Comparison of ENCODE assay signal across 9 cellular contexts in the genomic region with DNA sequence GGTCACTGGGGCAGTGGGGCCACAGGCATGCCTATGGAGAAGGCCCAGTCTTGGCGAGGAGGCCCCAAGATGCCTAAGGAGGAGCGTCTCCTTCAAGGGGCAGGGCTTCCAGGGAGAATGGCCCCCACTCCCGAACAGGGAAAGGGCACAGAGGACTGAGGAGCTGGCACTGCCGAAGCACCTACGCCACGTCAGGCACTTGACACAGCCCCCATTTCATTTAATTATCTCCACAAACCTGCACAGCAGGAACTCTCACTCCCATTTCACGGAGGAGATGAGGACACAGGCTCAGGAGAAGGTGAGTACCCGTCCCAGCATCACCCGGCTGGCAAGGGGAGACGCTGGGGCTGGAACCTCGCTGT. TPM values are rescaled to one million over a fixed set of nuclear protein-coding genes. Genes with fewer than 3 reads are reported as not detected.
DNase-seq lines count a peak whose midpoint lies in the region; ATAC-seq, FAIRE-seq and TF ChIP-seq lines count a peak whose summit lies in the region.
"Had no signal": no experiment of that assay in that cellular context is flagged by ENCODE, and none has a peak within 500 bp of the region (broad histone marks: within the 10 kb centered on the region; RNA-seq: fewer than 3 reads in every experiment).

No MANE protein-coding gene starts in this region.

- intact Hi-C loops in thyroid gland (cut with DNase I): no loop called here

- no peaks in the 10 kb centered on the region for H3K36me3 ChIP-seq in brain microvascular endothelial cell (replicated peaks)
- no peaks in the 10 kb centered on the region for H3K36me3 ChIP-seq in mesodermal cell (ENCODE audit: control insufficient read depth, insufficient read depth, low read length)
- H3K36me3 ChIP-seq in thyroid gland: no peaks in the 10 kb centered on the region

- H3K4me3 ChIP-seq in brain microvascular endothelial cell (ENCODE audit: low read depth, low read length) (peak overlapping the region; percentile 56), mesodermal cell (ENCODE audit: extremely low read depth, insufficient read depth, low read length, poor library complexity, severe bottlenecking) (peak overlapping the region; percentile 39), thyroid gland (replicated peaks in 1 of 3) (peak overlapping the region in 1 of 3 donors; percentile 46)

- H3K9me3 ChIP-seq in mesodermal cell (ENCODE audit: control insufficient read depth, low read length): no peaks in the 10 kb centered on the region
- no peaks in the 10 kb centered on the region for H3K9me3 ChIP-seq in thyroid gland

- peaks cover 16% of the 10 kb centered on the region for H3K4me1 Mint-ChIP-seq in stimulated activated naive CD8-positive, alpha-beta T cell treated with anti-CD3 and anti-CD28 coated beads, Interleukin-15, Interleukin-2, amounts not matched to agents 100 ng/mL and 50 ng/mL, for 24 hours (ENCODE audit: low read depth)

- DNase-seq in stimulated activated naive CD8-positive, alpha-beta T cell treated with anti-CD3 and anti-CD28 coated beads, Interleukin-15, Interleukin-2, amounts not matched to agents 100 U/mL and 50 U/mL, for 24 hours: no peak
- DNase-seq in brain microvascular endothelial cell (no peak), NCI-H1930 (lab: John Stamatoyannopoulos, UW) (no peak), thyroid gland (no peak), GM19239 (ENCODE audit: insufficient read length, low spot score) (no peak)

- H3K4me3 Mint-ChIP-seq in stimulated activated naive CD8-positive, alpha-beta T cell treated with anti-CD3 and anti-CD28 coated beads, Interleukin-15, Interleukin-2, amounts not matched to agents 100 ng/mL and 50 ng/mL, for 24 hours: peak overlapping the region; percentile 35

- no peaks in the 10 kb centered on the region for H3K9me3 Mint-ChIP-seq in stimulated activated naive CD8-positive, alpha-beta T cell treated with anti-CD3 and anti-CD28 coated beads, Interleukin-15, Interleukin-2, amounts not matched to agents 100 ng/mL and 50 ng/mL, for 24 hours

- H3K27me3 Mint-ChIP-seq in stimulated activated naive CD8-positive, alpha-beta T cell treated with anti-CD3 and anti-CD28 coated beads, Interleukin-15, Interleukin-2, amounts not matched to agents 100 ng/mL and 50 ng/mL, for 24 hours: peaks cover 26% of the 10 kb centered on the region

- H3K27ac ChIP-seq in brain microvascular endothelial cell (no peak overlapping the region), mesodermal cell (ENCODE audit: low read depth, low read length, severe bottlenecking) (no peak overlapping the region), thyroid gland (no peak overlapping the region)

- peaks cover 27% of the 10 kb centered on the region for H3K4me1 ChIP-seq in mesodermal cell (ENCODE audit: control insufficient read depth, insufficient read depth, low read length, poor library complexity, severe bottlenecking)
- peaks cover 9 to 23% of the 10 kb centered on the region in 2 donors for H3K4me1 ChIP-seq in thyroid gland

- no peak for TF ChIP-seq CTCF in brain microvascular endothelial cell (IDR thresholded peaks at IDR 0.05; ENCODE audit: low read depth, low read length, missing control alignments)
- no peak for TF ChIP-seq CTCF in thyroid gland (IDR thresholded peaks at IDR 0.05)

- no peak for FAIRE-seq in GM19239 (lab: Jason Lieb, UNC)

- no peak overlapping the region for H3K27ac Mint-ChIP-seq in stimulated activated naive CD8-positive, alpha-beta T cell treated with anti-CD3 and anti-CD28 coated beads, Interleukin-15, Interleukin-2, amounts not matched to agents 100 ng/mL and 50 ng/mL, for 24 hours

- no peak for TF ChIP-seq POLR2A in thyroid gland (IDR thresholded peaks at IDR 0.05)

- in situ Hi-C loops in brain microvascular endothelial cell (cut with HindIII; ENCODE audit: low pct_ligation_motif_present, low sequenced_read_pairs): no loop called here

- ATAC-seq in stimulated activated naive CD8-positive, alpha-beta T cell treated with anti-CD3 and anti-CD28 coated beads, Interleukin-15, Interleukin-2, amounts not matched to agents 100 U/mL and 50 U/mL, for 24 hours: no peak
- no peak for ATAC-seq in HG03565 (IDR thresholded peaks at IDR 0.05; ENCODE audit: unreplicated experiment)

- WGBS in mesodermal cell (ENCODE audit: insufficient coverage in 2 of 2), 2 experiments: 61 to 67% methylated on average over 8 to 11 of the region's 11 CpGs
- 61 to 64% methylated on average over 10 to 11 of the region's 11 CpGs for WGBS in thyroid gland, 2 donors

- no peaks in the 10 kb centered on the region for H3K36me3 Mint-ChIP-seq in stimulated activated naive CD8-positive, alpha-beta T cell treated with anti-CD3 and anti-CD28 coated beads, Interleukin-15, Interleukin-2, amounts not matched to agents 100 ng/mL and 50 ng/mL, for 24 hours (ENCODE audit: low read depth)

- H3K27me3 ChIP-seq in brain microvascular endothelial cell (replicated peaks) (peaks cover 3% of the 10 kb centered on the region), thyroid gland (no peaks in the 10 kb centered on the region)

RNA-seq across cellular contexts. Expression of a gene that starts 26.0 kb away (rescaled TPM):
- 17.2 TPM for polyA plus RNA-seq in mesodermal cell (2013, experiment 1 of 2)
- 20.7 TPM for polyA plus RNA-seq in mesodermal cell (2013, experiment 2 of 2)
- total RNA-seq in thyroid gland: 10 to 100 TPM in 3 of 4 donors, 1 to 10 TPM in 1; 5.1 to 72.3 (median 15.3) TPM

RNA-seq across cellular contexts. Expression of a gene that starts 51.8 kb away (rescaled TPM):
- polyA plus RNA-seq in mesodermal cell (2013, experiment 1 of 2): 94.4 TPM
- polyA plus RNA-seq in mesodermal cell (2013, experiment 2 of 2): 100 TPM
- total RNA-seq in thyroid gland: 10 to 100 TPM; 64.9 to 84.9 (median 80.4) TPM

RNA-seq across cellular contexts. Expression of a gene that starts 52.4 kb away (rescaled TPM):
- polyA plus RNA-seq in mesodermal cell (2013, experiment 1 of 2): 12.7 TPM
- 11.9 TPM for polyA plus RNA-seq in mesodermal cell (2013, experiment 2 of 2)
- 1 to 10 TPM in 2 of 4 donors, under 1 TPM in 1, not detected in 1; 0.54 to 3.6 (median 2.0) TPM for total RNA-seq in thyroid gland
- total RNA-seq: left lobe of liver had no signal
